In the genomic region with DNA sequence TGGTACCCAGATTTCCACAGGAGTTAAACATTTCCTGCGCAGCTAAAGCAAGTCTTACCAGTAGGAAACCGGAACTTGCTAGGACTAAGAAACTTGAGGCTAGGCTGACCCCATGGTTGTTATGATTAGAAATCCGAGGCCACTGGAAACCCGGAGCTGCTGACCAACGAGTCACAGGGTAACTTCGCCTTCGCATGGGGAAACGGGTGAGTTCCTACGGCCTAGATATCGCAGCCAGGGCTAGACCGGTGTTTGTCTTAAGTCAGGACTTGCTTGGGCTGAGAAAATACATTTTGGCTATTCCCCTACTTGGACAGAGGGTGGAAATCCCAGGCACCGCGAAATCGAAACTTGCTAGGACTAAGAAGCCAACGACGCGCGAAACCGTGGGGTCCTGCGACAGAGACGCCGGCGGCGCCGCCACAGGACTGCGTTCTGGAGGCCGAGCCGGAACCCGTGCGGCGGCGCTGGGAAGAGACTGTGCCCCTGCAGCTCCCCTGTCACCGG, we compare ENCODE assay signal across 8 cellular contexts.
DNase-seq lines count a peak whose midpoint lies in the region; FAIRE-seq and TF ChIP-seq lines count a peak whose summit lies in the region.

No MANE protein-coding gene starts in this region.

- no peak for TF ChIP-seq POLR2A in H54 (IDR thresholded peaks at IDR 0.05; ENCODE audit: low read depth, low read length)

- peaks cover 7% of the 10 kb centered on the region for H3K27me3 ChIP-seq in layer of hippocampus (ENCODE audit: control insufficient read depth, insufficient read depth, low read length)

- no peak for FAIRE-seq in H54 (lab: Jason Lieb, UNC)

- H3K27ac ChIP-seq in layer of hippocampus (ENCODE audit: low read depth, low read length): peak overlapping the region; percentile 92

- H3K4me3 ChIP-seq in GM12864 (ENCODE audit: low read depth, low read length): peak overlapping the region; percentile 60

- no peak for TF ChIP-seq CTCF in GM12864 (IDR thresholded peaks at IDR 0.05; ENCODE audit: low read depth, low read length, missing control alignments)

- DNase-seq in GM12864 (ENCODE audit: low read depth) (no peak), H54 (ENCODE audit: insufficient read length, low spot score) (peak; percentile 12), LoVo (ENCODE audit: low spot score) (peak; percentile 70), SKM-1 treated with dmso at 0.1 percent for 144 hours (lab: John Stamatoyannopoulos, UW; ENCODE audit: unreplicated experiment) (peak; percentile 77), cerebellar cortex (ENCODE audit: low spot score) (peak; percentile 66), HuH-7.5 (ENCODE audit: low spot score) (no peak)
- peak in 2 of 3 donors; percentile 44 to 48 for DNase-seq in stimulated activated CD4-positive, alpha-beta T cell treated with anti-CD3 and anti-CD28 coated beads, TNF-alpha, amount 100 ng/mL, for 1 hour (ENCODE audit: low read depth in 3 of 3, low spot score in 1 of 3)

Comparison
In these comparisons a context has a peak if more than half of its experiments do, and no peak if none do; other contexts are left out.
1. DNase-seq: peak in H54 (single experiment), LoVo (single experiment), SKM-1 treated with dmso at 0.1 percent for 144 hours (single experiment), cerebellar cortex (single experiment) and stimulated activated CD4-positive, alpha-beta T cell treated with anti-CD3 and anti-CD28 coated beads, TNF-alpha, amount 100 ng/mL, for 1 hour (2 of 3); none in GM12864 (single experiment) and HuH-7.5 (single experiment).